17 cellular contexts compared by ENCODE assay signal in the genomic region with DNA sequence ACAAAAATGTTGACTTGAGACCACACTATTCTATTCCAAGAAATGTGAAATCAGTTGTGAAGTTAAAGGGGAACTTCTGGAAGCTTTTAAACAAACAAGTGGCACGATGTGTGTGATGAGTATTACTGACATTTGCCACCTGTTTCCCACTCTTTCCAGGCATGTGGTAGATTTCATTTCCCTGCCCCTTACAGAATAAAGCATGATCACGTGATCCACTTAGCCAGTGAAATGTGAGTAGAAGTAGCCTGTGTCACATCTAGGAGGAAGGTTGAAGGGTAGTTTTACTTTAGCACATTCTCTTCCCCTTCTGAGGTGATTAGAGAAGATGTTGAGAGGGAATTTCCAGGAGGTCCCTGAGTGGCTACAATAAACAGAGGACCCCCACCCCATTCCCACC. TPM values are rescaled to one million over a fixed set of nuclear protein-coding genes. Genes with fewer than 3 reads are reported as not detected.
DNase-seq lines count a peak whose midpoint lies in the region; ATAC-seq, FAIRE-seq and TF ChIP-seq lines count a peak whose summit lies in the region.
"Had no signal": no experiment of that assay in that cellular context is flagged by ENCODE, and none has a peak within 500 bp of the region (broad histone marks: within the 10 kb centered on the region; RNA-seq: fewer than 3 reads in every experiment).

No MANE protein-coding gene starts in this region.

- intact Hi-C loops in activated CD4-positive, alpha-beta T cell treated with anti-CD3 and anti-CD28 coated beads, Interleukin-2, amount 10 ng/mL, durations not matched to agents 24 days and 14 days (cut with micrococcal nuclease): no loop called here

- peak; percentile 13 for FAIRE-seq in urothelium cell line (lab: Jason Lieb, UNC)
- FAIRE-seq: D721Med had no signal

- peaks cover 51% of the 10 kb centered on the region for H3K27me3 Mint-ChIP-seq in activated CD4-positive, alpha-beta T cell treated with anti-CD3 and anti-CD28 coated beads, Interleukin-2, amount 10 ng/mL, durations not matched to agents 24 days and 14 days
- no peaks in the 10 kb centered on the region for H3K27me3 Mint-ChIP-seq in memory B cell

- DNase-seq in DMS53 (lab: John Stamatoyannopoulos, UW) (peak; percentile 6), DMS53 treated with DMSO at 0.1 percent for 48 hours (lab: John Stamatoyannopoulos, UW; ENCODE audit: unreplicated experiment) (no peak), memory B cell (ENCODE audit: low spot score in 2 of 2) (no peak), urothelium cell line (ENCODE audit: low spot score) (no peak)
- peak; percentile 30 for DNase-seq in activated CD4-positive, alpha-beta T cell treated with anti-CD3 and anti-CD28 coated beads, Interleukin-2, amount 10 ng/mL, durations not matched to agents 24 days and 14 days
- DNase-seq in activated CD4-positive, alpha-beta T cell treated with anti-CD3 and anti-CD28 coated beads, Interleukin-2, amount 50 U/mL, for 4 hours: no peak
- DNase-seq in activated naive CD4-positive, alpha-beta T cell treated with anti-CD3 and anti-CD28 coated beads, Interleukin-2, amount 50 U/mL, for 72 hours (ENCODE audit: low spot score in 2 of 2): no peak
- DNase-seq: CD8-positive, alpha-beta T cell; COR-L47; DMS153; GF-D8; HCEC 1CT had no signal

- TF ChIP-seq POLR2A in GM18505 (IDR thresholded peaks at IDR 0.05; ENCODE audit: borderline replicate concordance, extremely low read depth, insufficient read depth, insufficient read length): no peak

- H3K27ac Mint-ChIP-seq in activated CD4-positive, alpha-beta T cell treated with anti-CD3 and anti-CD28 coated beads, Interleukin-2, amount 10 ng/mL, durations not matched to agents 24 days and 14 days: no peak overlapping the region
- H3K27ac Mint-ChIP-seq in memory B cell: peak overlapping the region; percentile 48
- H3K27ac Mint-ChIP-seq in activated naive CD4-positive, alpha-beta T cell treated with anti-CD3 and anti-CD28 coated beads, Interleukin-2, amount 50 U/mL, for 72 hours: no peak overlapping the region
- H3K27ac Mint-ChIP-seq: CD14-positive monocyte; CD8-positive, alpha-beta T cell had no signal

- peaks cover 4% of the 10 kb centered on the region for H3K4me1 Mint-ChIP-seq in activated CD4-positive, alpha-beta T cell treated with anti-CD3 and anti-CD28 coated beads, Interleukin-2, amount 10 ng/mL, durations not matched to agents 24 days and 14 days
- peaks cover 40% of the 10 kb centered on the region for H3K4me1 Mint-ChIP-seq in memory B cell
- H3K4me1 Mint-ChIP-seq: CD14-positive monocyte had no signal

- ATAC-seq in memory B cell (ENCODE audit: low read depth): no peak
- ATAC-seq in GM18505 (IDR thresholded peaks at IDR 0.05; ENCODE audit: unreplicated experiment): no peak
- no peak for ATAC-seq in activated naive CD4-positive, alpha-beta T cell treated with anti-CD3 and anti-CD28 coated beads, Interleukin-2, amount 50 U/mL, for 72 hours
- ATAC-seq: CD8-positive, alpha-beta T cell had no signal

- no peaks in the 10 kb centered on the region for H3K9me3 Mint-ChIP-seq in activated CD4-positive, alpha-beta T cell treated with anti-CD3 and anti-CD28 coated beads, Interleukin-2, amount 10 ng/mL, durations not matched to agents 24 days and 14 days
- H3K9me3 Mint-ChIP-seq in memory B cell: peaks cover 5% of the 10 kb centered on the region
- peaks cover 6 to 7% of the 10 kb centered on the region in 2 donors for H3K9me3 Mint-ChIP-seq in activated naive CD4-positive, alpha-beta T cell treated with anti-CD3 and anti-CD28 coated beads, Interleukin-2, amount 50 U/mL, for 72 hours

- no peaks in the 10 kb centered on the region for H3K36me3 Mint-ChIP-seq in activated CD4-positive, alpha-beta T cell treated with anti-CD3 and anti-CD28 coated beads, Interleukin-2, amount 10 ng/mL, durations not matched to agents 24 days and 14 days (ENCODE audit: low read depth)
- H3K36me3 Mint-ChIP-seq in memory B cell: peaks cover 16% of the 10 kb centered on the region
- H3K36me3 Mint-ChIP-seq in activated naive CD4-positive, alpha-beta T cell treated with anti-CD3 and anti-CD28 coated beads, Interleukin-2, amount 50 U/mL, for 72 hours: peaks cover 0 to 10% of the 10 kb centered on the region in 2 donors
- H3K36me3 Mint-ChIP-seq: CD14-positive monocyte; CD8-positive, alpha-beta T cell had no signal

- H3K4me3 Mint-ChIP-seq in activated CD4-positive, alpha-beta T cell treated with anti-CD3 and anti-CD28 coated beads, Interleukin-2, amount 10 ng/mL, durations not matched to agents 24 days and 14 days: no peak overlapping the region
- no peak overlapping the region for H3K4me3 Mint-ChIP-seq in memory B cell
- H3K4me3 Mint-ChIP-seq: CD8-positive, alpha-beta T cell had no signal

RNA-seq across cellular contexts. Expression of a gene that starts 3.8 kb away (rescaled TPM):
- not detected in 2 replicates for total RNA-seq in activated CD4-positive, alpha-beta T cell treated with anti-CD3 and anti-CD28 coated beads, Interleukin-2, amount 10 ng/mL, durations not matched to agents 24 days and 14 days
- not detected for total RNA-seq in activated naive CD4-positive, alpha-beta T cell treated with anti-CD3 and anti-CD28 coated beads, Interleukin-2, amount 50 U/mL, for 72 hours
- total RNA-seq: A673; CD8-positive, alpha-beta T cell had no signal

RNA-seq across cellular contexts. Expression of a gene that starts 4.3 kb away (rescaled TPM):
- total RNA-seq in activated CD4-positive, alpha-beta T cell treated with anti-CD3 and anti-CD28 coated beads, Interleukin-2, amount 10 ng/mL, durations not matched to agents 24 days and 14 days: not detected in 2 replicates
- not detected for total RNA-seq in activated naive CD4-positive, alpha-beta T cell treated with anti-CD3 and anti-CD28 coated beads, Interleukin-2, amount 50 U/mL, for 72 hours
- total RNA-seq: A673, H4 had no signal

Comparison
In these comparisons a context has a peak if more than half of its experiments do, and no peak if none do; other contexts are left out.
1. DNase-seq: peak in DMS53 (single experiment) and activated CD4-positive, alpha-beta T cell treated with anti-CD3 and anti-CD28 coated beads, Interleukin-2, amount 10 ng/mL, durations not matched to agents 24 days and 14 days (single experiment); none in DMS53 treated with DMSO at 0.1 percent for 48 hours (single experiment), activated CD4-positive, alpha-beta T cell treated with anti-CD3 and anti-CD28 coated beads, Interleukin-2, amount 50 U/mL, for 4 hours (0 of 2), memory B cell (0 of 2), urothelium cell line (single experiment) and activated naive CD4-positive, alpha-beta T cell treated with anti-CD3 and anti-CD28 coated beads, Interleukin-2, amount 50 U/mL, for 72 hours (0 of 2).